ENCODE assay signal across 1 cellular context in the genomic region with DNA sequence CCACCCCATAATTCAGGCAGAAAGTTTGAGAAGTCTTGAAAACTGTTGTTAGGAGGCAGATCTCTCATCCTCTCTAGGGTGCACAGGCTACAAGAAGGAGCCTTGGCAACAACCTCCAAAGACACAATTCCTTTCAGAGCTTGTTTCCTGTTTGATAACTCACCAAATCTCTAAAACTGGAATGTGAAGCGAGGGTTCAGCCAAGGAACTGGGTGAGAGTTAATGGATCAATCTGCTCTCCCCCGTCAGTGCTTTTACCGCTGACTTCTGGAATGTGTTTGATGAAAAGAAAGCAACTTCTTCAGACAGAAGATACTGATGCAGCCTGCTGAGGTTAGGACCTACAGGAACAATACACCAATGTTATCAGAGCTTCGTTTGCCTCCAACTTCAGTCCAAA.
TF ChIP-seq lines count a peak whose summit lies in the region.

No MANE protein-coding gene starts in this region.

TF ChIP-seq in GM23338, 12 proteins besides CTCF, POLR2A, EP300 and RAD21 (continued from another document):
- TF ChIP-seq, protein P1, sequence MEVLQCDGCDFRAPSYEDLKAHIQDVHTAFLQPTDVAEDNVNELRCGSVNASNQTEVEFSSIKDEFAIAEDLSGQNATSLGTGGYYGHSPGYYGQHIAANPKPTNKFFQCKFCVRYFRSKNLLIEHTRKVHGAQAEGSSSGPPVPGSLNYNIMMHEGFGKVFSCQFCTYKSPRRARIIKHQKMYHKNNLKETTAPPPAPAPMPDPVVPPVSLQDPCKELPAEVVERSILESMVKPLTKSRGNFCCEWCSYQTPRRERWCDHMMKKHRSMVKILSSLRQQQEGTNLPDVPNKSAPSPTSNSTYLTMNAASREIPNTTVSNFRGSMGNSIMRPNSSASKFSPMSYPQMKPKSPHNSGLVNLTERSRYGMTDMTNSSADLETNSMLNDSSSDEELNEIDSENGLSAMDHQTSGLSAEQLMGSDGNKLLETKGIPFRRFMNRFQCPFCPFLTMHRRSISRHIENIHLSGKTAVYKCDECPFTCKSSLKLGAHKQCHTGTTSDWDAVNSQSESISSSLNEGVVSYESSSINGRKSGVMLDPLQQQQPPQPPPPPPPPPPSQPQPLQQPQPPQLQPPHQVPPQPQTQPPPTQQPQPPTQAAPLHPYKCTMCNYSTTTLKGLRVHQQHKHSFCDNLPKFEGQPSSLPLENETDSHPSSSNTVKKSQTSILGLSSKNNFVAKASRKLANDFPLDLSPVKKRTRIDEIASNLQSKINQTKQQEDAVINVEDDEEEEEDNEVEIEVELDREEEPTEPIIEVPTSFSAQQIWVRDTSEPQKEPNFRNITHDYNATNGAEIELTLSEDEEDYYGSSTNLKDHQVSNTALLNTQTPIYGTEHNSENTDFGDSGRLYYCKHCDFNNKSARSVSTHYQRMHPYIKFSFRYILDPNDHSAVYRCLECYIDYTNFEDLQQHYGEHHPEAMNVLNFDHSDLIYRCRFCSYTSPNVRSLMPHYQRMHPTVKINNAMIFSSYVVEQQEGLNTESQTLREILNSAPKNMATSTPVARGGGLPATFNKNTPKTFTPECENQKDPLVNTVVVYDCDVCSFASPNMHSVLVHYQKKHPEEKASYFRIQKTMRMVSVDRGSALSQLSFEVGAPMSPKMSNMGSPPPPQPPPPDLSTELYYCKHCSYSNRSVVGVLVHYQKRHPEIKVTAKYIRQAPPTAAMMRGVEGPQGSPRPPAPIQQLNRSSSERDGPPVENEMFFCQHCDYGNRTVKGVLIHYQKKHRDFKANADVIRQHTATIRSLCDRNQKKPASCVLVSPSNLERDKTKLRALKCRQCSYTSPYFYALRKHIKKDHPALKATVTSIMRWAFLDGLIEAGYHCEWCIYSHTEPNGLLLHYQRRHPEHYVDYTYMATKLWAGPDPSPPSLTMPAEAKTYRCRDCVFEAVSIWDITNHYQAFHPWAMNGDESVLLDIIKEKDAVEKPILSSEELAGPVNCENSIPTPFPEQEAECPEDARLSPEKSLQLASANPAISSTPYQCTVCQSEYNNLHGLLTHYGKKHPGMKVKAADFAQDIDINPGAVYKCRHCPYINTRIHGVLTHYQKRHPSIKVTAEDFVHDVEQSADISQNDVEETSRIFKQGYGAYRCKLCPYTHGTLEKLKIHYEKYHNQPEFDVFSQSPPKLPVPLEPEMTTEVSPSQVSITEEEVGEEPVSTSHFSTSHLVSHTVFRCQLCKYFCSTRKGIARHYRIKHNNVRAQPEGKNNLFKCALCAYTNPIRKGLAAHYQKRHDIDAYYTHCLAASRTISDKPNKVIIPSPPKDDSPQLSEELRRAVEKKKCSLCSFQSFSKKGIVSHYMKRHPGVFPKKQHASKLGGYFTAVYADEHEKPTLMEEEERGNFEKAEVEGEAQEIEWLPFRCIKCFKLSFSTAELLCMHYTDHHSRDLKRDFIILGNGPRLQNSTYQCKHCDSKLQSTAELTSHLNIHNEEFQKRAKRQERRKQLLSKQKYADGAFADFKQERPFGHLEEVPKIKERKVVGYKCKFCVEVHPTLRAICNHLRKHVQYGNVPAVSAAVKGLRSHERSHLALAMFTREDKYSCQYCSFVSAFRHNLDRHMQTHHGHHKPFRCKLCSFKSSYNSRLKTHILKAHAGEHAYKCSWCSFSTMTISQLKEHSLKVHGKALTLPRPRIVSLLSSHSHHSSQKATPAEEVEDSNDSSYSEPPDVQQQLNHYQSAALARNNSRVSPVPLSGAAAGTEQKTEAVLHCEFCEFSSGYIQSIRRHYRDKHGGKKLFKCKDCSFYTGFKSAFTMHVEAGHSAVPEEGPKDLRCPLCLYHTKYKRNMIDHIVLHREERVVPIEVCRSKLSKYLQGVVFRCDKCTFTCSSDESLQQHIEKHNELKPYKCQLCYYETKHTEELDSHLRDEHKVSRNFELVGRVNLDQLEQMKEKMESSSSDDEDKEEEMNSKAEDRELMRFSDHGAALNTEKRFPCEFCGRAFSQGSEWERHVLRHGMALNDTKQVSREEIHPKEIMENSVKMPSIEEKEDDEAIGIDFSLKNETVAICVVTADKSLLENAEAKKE (CRISPR knock-in tag; IDR thresholded peaks at IDR 0.05) = no peak
- no peak for TF ChIP-seq STAT1 (IDR thresholded peaks at IDR 0.05; ENCODE audit: unreplicated experiment)
- no peak for TF ChIP-seq ZNF114 (CRISPR knock-in tag; IDR thresholded peaks at IDR 0.05)
- TF ChIP-seq, protein P2, sequence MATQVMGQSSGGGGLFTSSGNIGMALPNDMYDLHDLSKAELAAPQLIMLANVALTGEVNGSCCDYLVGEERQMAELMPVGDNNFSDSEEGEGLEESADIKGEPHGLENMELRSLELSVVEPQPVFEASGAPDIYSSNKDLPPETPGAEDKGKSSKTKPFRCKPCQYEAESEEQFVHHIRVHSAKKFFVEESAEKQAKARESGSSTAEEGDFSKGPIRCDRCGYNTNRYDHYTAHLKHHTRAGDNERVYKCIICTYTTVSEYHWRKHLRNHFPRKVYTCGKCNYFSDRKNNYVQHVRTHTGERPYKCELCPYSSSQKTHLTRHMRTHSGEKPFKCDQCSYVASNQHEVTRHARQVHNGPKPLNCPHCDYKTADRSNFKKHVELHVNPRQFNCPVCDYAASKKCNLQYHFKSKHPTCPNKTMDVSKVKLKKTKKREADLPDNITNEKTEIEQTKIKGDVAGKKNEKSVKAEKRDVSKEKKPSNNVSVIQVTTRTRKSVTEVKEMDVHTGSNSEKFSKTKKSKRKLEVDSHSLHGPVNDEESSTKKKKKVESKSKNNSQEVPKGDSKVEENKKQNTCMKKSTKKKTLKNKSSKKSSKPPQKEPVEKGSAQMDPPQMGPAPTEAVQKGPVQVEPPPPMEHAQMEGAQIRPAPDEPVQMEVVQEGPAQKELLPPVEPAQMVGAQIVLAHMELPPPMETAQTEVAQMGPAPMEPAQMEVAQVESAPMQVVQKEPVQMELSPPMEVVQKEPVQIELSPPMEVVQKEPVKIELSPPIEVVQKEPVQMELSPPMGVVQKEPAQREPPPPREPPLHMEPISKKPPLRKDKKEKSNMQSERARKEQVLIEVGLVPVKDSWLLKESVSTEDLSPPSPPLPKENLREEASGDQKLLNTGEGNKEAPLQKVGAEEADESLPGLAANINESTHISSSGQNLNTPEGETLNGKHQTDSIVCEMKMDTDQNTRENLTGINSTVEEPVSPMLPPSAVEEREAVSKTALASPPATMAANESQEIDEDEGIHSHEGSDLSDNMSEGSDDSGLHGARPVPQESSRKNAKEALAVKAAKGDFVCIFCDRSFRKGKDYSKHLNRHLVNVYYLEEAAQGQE (IDR thresholded peaks at IDR 0.05; ENCODE audit: unreplicated experiment) = no peak
- no peak for TF ChIP-seq EZH2phosphoT487 (IDR thresholded peaks at IDR 0.05; ENCODE audit: unreplicated experiment)
- no peak for TF ChIP-seq NANOG (IDR thresholded peaks at IDR 0.05; ENCODE audit: borderline replicate concordance)
